29 cellular contexts compared by ENCODE assay signal in genomic region chr16:51701025-51701424, GRCh38.
"Had no signal": no experiment of that assay in that cellular context is flagged by ENCODE, and none has a peak within 500 bp of the region (broad histone marks: within the 10 kb centered on the region; RNA-seq: fewer than 3 reads in every experiment).

No MANE protein-coding gene starts in this region.

- DNase-seq: activated CD4-positive, alpha-beta memory T cell treated with anti-CD3 and anti-CD28 coated beads, Interleukin-2, amount 10 ng/mL, durations not matched to agents 7 days and 5 days; activated CD4-positive, alpha-beta T cell treated with anti-CD3 and anti-CD28 coated beads for 1 hour; activated CD4-positive, alpha-beta T cell treated with anti-CD3 and anti-CD28 coated beads for 4 hours; activated CD4-positive, alpha-beta T cell treated with anti-CD3 and anti-CD28 coated beads, Interleukin-2, amount 10 ng/mL, durations not matched to agents 7 days and 5 days; activated CD4-positive, alpha-beta T cell treated with anti-CD3 and anti-CD28 coated beads, Interleukin-2, amount 50 U/mL, for 4 hours; activated CD8-positive, alpha-beta memory T cell treated with anti-CD3 and anti-CD28 coated beads, Interleukin-2, amount 50 U/mL, for 48 hours; activated gamma-delta T cell; activated naive CD4-positive, alpha-beta T cell; activated naive CD4-positive, alpha-beta T cell treated with anti-CD3 and anti-CD28 coated beads, Interleukin-2, amount 10 ng/mL, durations not matched to agents 7 days and 5 days; activated naive CD8-positive, alpha-beta T cell treated with anti-CD3 and anti-CD28 coated beads, Interleukin-2, amount 10 ng/mL, durations not matched to agents 7 days and 5 days; activated T-cell treated with anti-CD3 and anti-CD28 coated beads for 4 hours; activated T-cell treated with anti-CD3 and anti-CD28 coated beads, Interleukin-2, amount 50 U/mL, for 24 hours; activated T-cell treated with anti-CD3 and anti-CD28 coated beads, Interleukin-2, amount 50 U/mL, for 72 hours; caudate nucleus; cortex of kidney; dermis blood vessel endothelial cell; effector CD4-positive, alpha-beta T cell; effector memory CD8-positive, alpha-beta T cell; foreskin fibroblast; gastrocnemius medialis; heart right ventricle; T-helper 2 cell had no signal

- H3K9me3 ChIP-seq: ascending aorta, gastrocnemius medialis had no signal

- H3K4me3 ChIP-seq: ascending aorta, gastrocnemius medialis, heart right ventricle had no signal

- H3K27me3 Mint-ChIP-seq: activated CD4-positive, alpha-beta memory T cell treated with anti-CD3 and anti-CD28 coated beads, Interleukin-2, amount 10 ng/mL, durations not matched to agents 7 days and 5 days; activated CD4-positive, alpha-beta T cell treated with anti-CD3 and anti-CD28 coated beads, Interleukin-2, amount 10 ng/mL, durations not matched to agents 7 days and 5 days; activated naive CD4-positive, alpha-beta T cell treated with anti-CD3 and anti-CD28 coated beads, Interleukin-2, amount 10 ng/mL, durations not matched to agents 7 days and 5 days; activated naive CD8-positive, alpha-beta T cell treated with anti-CD3 and anti-CD28 coated beads, Interleukin-2, amount 10 ng/mL, durations not matched to agents 7 days and 5 days; activated T-cell treated with anti-CD3 and anti-CD28 coated beads, Interleukin-2, amount 50 U/mL, for 24 hours; effector memory CD8-positive, alpha-beta T cell had no signal

- H3K36me3 ChIP-seq: ascending aorta, gastrocnemius medialis, heart right ventricle had no signal

- ATAC-seq: activated naive CD4-positive, alpha-beta T cell treated with anti-CD3 and anti-CD28 coated beads, Interleukin-2, amount 50 U/mL, for 72 hours; activated T-cell treated with anti-CD3 and anti-CD28 coated beads, Interleukin-2, amount 50 U/mL, for 72 hours; effector memory CD8-positive, alpha-beta T cell; gastrocnemius medialis; heart right ventricle; WTC11 had no signal

- H3K4me1 Mint-ChIP-seq: activated CD4-positive, alpha-beta memory T cell treated with anti-CD3 and anti-CD28 coated beads, Interleukin-2, amount 10 ng/mL, durations not matched to agents 7 days and 5 days; activated CD4-positive, alpha-beta T cell treated with anti-CD3 and anti-CD28 coated beads, Interleukin-2, amount 10 ng/mL, durations not matched to agents 7 days and 5 days; activated naive CD4-positive, alpha-beta T cell treated with anti-CD3 and anti-CD28 coated beads, Interleukin-2, amount 10 ng/mL, durations not matched to agents 7 days and 5 days; activated naive CD8-positive, alpha-beta T cell treated with anti-CD3 and anti-CD28 coated beads, Interleukin-2, amount 10 ng/mL, durations not matched to agents 7 days and 5 days had no signal

- H3K36me3 Mint-ChIP-seq: activated naive CD4-positive, alpha-beta T cell treated with anti-CD3 and anti-CD28 coated beads, Interleukin-2, amount 10 ng/mL, durations not matched to agents 7 days and 5 days; activated naive CD8-positive, alpha-beta T cell treated with anti-CD3 and anti-CD28 coated beads, Interleukin-2, amount 10 ng/mL, durations not matched to agents 7 days and 5 days had no signal

- FAIRE-seq: colon had no signal

- H3K4me1 ChIP-seq: ascending aorta, gastrocnemius medialis, heart right ventricle had no signal

- H3K4me3 Mint-ChIP-seq: activated CD4-positive, alpha-beta memory T cell treated with anti-CD3 and anti-CD28 coated beads, Interleukin-2, amount 10 ng/mL, durations not matched to agents 7 days and 5 days; activated CD4-positive, alpha-beta T cell treated with anti-CD3 and anti-CD28 coated beads, Interleukin-2, amount 10 ng/mL, durations not matched to agents 7 days and 5 days; activated naive CD4-positive, alpha-beta T cell treated with anti-CD3 and anti-CD28 coated beads, Interleukin-2, amount 10 ng/mL, durations not matched to agents 7 days and 5 days; activated naive CD8-positive, alpha-beta T cell treated with anti-CD3 and anti-CD28 coated beads, Interleukin-2, amount 10 ng/mL, durations not matched to agents 7 days and 5 days; activated T-cell treated with anti-CD3 and anti-CD28 coated beads, Interleukin-2, amount 50 U/mL, for 24 hours; activated T-cell treated with anti-CD3 and anti-CD28 coated beads, Interleukin-2, amount 50 U/mL, for 72 hours; brain; effector memory CD8-positive, alpha-beta T cell; WTC11 had no signal

- H3K27me3 ChIP-seq: ascending aorta, gastrocnemius medialis, heart right ventricle had no signal

- H3K27ac ChIP-seq: ascending aorta, epithelial cell of prostate, gastrocnemius medialis, heart right ventricle, VCaP had no signal

- H3K27ac Mint-ChIP-seq: activated CD4-positive, alpha-beta memory T cell treated with anti-CD3 and anti-CD28 coated beads, Interleukin-2, amount 10 ng/mL, durations not matched to agents 7 days and 5 days; activated CD4-positive, alpha-beta T cell treated with anti-CD3 and anti-CD28 coated beads, Interleukin-2, amount 10 ng/mL, durations not matched to agents 7 days and 5 days; activated naive CD4-positive, alpha-beta T cell treated with anti-CD3 and anti-CD28 coated beads, Interleukin-2, amount 10 ng/mL, durations not matched to agents 7 days and 5 days; activated naive CD4-positive, alpha-beta T cell treated with anti-CD3 and anti-CD28 coated beads, Interleukin-2, amount 50 U/mL, for 72 hours; activated naive CD8-positive, alpha-beta T cell treated with anti-CD3 and anti-CD28 coated beads, Interleukin-2, amount 10 ng/mL, durations not matched to agents 7 days and 5 days; activated T-cell treated with anti-CD3 and anti-CD28 coated beads, Interleukin-2, amount 50 U/mL, for 24 hours; activated T-cell treated with anti-CD3 and anti-CD28 coated beads, Interleukin-2, amount 50 U/mL, for 72 hours; brain; effector memory CD8-positive, alpha-beta T cell; WTC11 had no signal
